ENCODE assay signal across 23 cellular contexts in genomic region chr6:161963634-161964244, GRCh38.
DNase-seq lines count a peak whose midpoint lies in the region; ATAC-seq, FAIRE-seq and TF ChIP-seq lines count a peak whose summit lies in the region.
"Had no signal": no experiment of that assay in that cellular context is flagged by ENCODE, and none has a peak within 500 bp of the region (broad histone marks: within the 10 kb centered on the region; RNA-seq: fewer than 3 reads in every experiment).

No MANE protein-coding gene starts in this region.

- TF ChIP-seq CTCF in AG10803 (conservative IDR thresholded peaks at IDR 0.05; ENCODE audit: low read length) (no peak), WTC11 (IDR thresholded peaks at IDR 0.05) (no peak), osteocyte (IDR thresholded peaks at IDR 0.05) (no peak), endothelial cell (IDR thresholded peaks at IDR 0.05; ENCODE audit: unreplicated experiment) (no peak)

- H3K4me1 ChIP-seq in HAP-1, result peaks cover 25% of the 10 kb centered on the region
- H3K4me1 ChIP-seq: BLaER1 treated with 17β-estradiol and CSF1 and Interleukin-3, amounts not matched to agents 10 nM and 100 nM; SJSA1 had no signal

- H3K4me3 ChIP-seq in AG10803 (ENCODE audit: low read length) (no peak overlapping the region), HAP-1 (no peak overlapping the region)
- H3K4me3 ChIP-seq: BLaER1 treated with 17β-estradiol and CSF1 and Interleukin-3, amounts not matched to agents 10 nM and 100 nM; MG63; SJSA1 had no signal

- H3K9me3 Mint-ChIP-seq in WTC11, result no peaks in the 10 kb centered on the region
- H3K9me3 Mint-ChIP-seq in osteocyte (ENCODE audit: unreplicated experiment), result no peaks in the 10 kb centered on the region
- no peaks in the 10 kb centered on the region for H3K9me3 Mint-ChIP-seq in endothelial cell (ENCODE audit: unreplicated experiment)
- H3K9me3 Mint-ChIP-seq: CD4-positive, alpha-beta T cell had no signal

- H3K4me3 Mint-ChIP-seq in WTC11, result peak overlapping the region; percentile 4
- no peak overlapping the region for H3K4me3 Mint-ChIP-seq in osteocyte (ENCODE audit: unreplicated experiment)
- H3K4me3 Mint-ChIP-seq in endothelial cell (ENCODE audit: unreplicated experiment), result no peak overlapping the region
- H3K4me3 Mint-ChIP-seq: CD4-positive, alpha-beta T cell; HFFc6 had no signal

- no peaks in the 10 kb centered on the region for H3K9me3 ChIP-seq in HAP-1
- H3K9me3 ChIP-seq: BLaER1 treated with 17β-estradiol and CSF1 and Interleukin-3, amounts not matched to agents 10 nM and 100 nM; MG63; SJSA1 had no signal

- POLR2A ChIA-PET in WTC11 (lab: Charles Lee), result no interaction called here

- peak overlapping the region; percentile 78 for H3K27ac Mint-ChIP-seq in WTC11
- H3K27ac Mint-ChIP-seq in osteocyte (ENCODE audit: unreplicated experiment), result peak overlapping the region; percentile 25
- H3K27ac Mint-ChIP-seq in endothelial cell (ENCODE audit: unreplicated experiment), result no peak overlapping the region
- H3K27ac Mint-ChIP-seq: CD4-positive, alpha-beta T cell; HFFc6 had no signal

- no peaks in the 10 kb centered on the region for H3K27me3 Mint-ChIP-seq in WTC11 (ENCODE audit: low read depth)
- no peaks in the 10 kb centered on the region for H3K27me3 Mint-ChIP-seq in osteocyte (ENCODE audit: unreplicated experiment)
- no peaks in the 10 kb centered on the region for H3K27me3 Mint-ChIP-seq in endothelial cell (ENCODE audit: unreplicated experiment)
- H3K27me3 Mint-ChIP-seq: CD4-positive, alpha-beta T cell had no signal

- H3K4me1 Mint-ChIP-seq in WTC11 (peaks cover 45% of the 10 kb centered on the region), osteocyte (ENCODE audit: unreplicated experiment) (peaks cover 7% of the 10 kb centered on the region), endothelial cell (ENCODE audit: unreplicated experiment) (no peaks in the 10 kb centered on the region)

- H3K36me3 Mint-ChIP-seq in WTC11 (no peaks in the 10 kb centered on the region), osteocyte (ENCODE audit: unreplicated experiment) (no peaks in the 10 kb centered on the region), endothelial cell (ENCODE audit: low read depth, unreplicated experiment) (no peaks in the 10 kb centered on the region)

- DNase-seq in AG10803 (ENCODE audit: low read depth) (peak; percentile 1), HAP-1 (ENCODE audit: low spot score in 2 of 2) (peak; percentile 59 to 72), WTC11 (ENCODE audit: low spot score) (no peak), osteocyte (ENCODE audit: extremely low spot score, unreplicated experiment) (no peak), HTR-8/SVneo (ENCODE audit: insufficient read length, low spot score) (no peak), UCSD-AML1 (lab: John Stamatoyannopoulos, UW; ENCODE audit: unreplicated experiment) (no peak), endothelial cell (ENCODE audit: low spot score) (no peak)
- DNase-seq: AML-193; CD4-positive, alpha-beta T cell; DMS53; HFFc6; KG1; MG63; NCI-H1694; NCI-H2029 treated with DMSO at 0.1 percent for 48 hours; NCI-H446 treated with DMSO at 0.1 percent for 48 hours; NCI-H526; NCI-H82; Right ventricle myocardium superior had no signal

- CTCF ChIA-PET in WTC11 (lab: Charles Lee), result interaction anchor here (0.8 kb wide), 1 partner anchor 10 kb away, joined by 4 read pairs; no protein-coding TSS in a partner anchor

- H3K36me3 ChIP-seq in HAP-1 (replicated peaks), result no peaks in the 10 kb centered on the region
- H3K36me3 ChIP-seq: BLaER1 treated with 17β-estradiol and CSF1 and Interleukin-3, amounts not matched to agents 10 nM and 100 nM; MG63; SJSA1 had no signal

- peak; percentile 92 for ATAC-seq in WTC11

- in situ Hi-C loops in HAP-1 (cut with MboI; ENCODE audit: low sequenced_read_pairs), result no loop called here

- H3K27me3 ChIP-seq in HAP-1 (ENCODE audit: low read depth), result no peaks in the 10 kb centered on the region
- H3K27me3 ChIP-seq: BLaER1 treated with 17β-estradiol and CSF1 and Interleukin-3, amounts not matched to agents 10 nM and 100 nM; MG63; SJSA1 had no signal

- FAIRE-seq in HTR-8/SVneo (lab: Jason Lieb, UNC), result no peak
- FAIRE-seq: G401.6, H54 had no signal

TF ChIP-seq in WTC11, 78 proteins besides CTCF, POLR2A, EP300 and RAD21:
- TF ChIP-seq ZNF121 (CRISPR knock-in tag; IDR thresholded peaks at IDR 0.05) (0 out of 2 replicates have a peak, but pooled peaks have one; percentile 71), ATF2 (CRISPR knock-in tag; IDR thresholded peaks at IDR 0.05; ENCODE audit: borderline replicate concordance, low read depth) (no peak)

Comparison
In these comparisons a context has a peak if more than half of its experiments do, and no peak if none do; other contexts are left out.
1. DNase-seq: peak in AG10803 (single experiment) and HAP-1 (2 of 2); none in WTC11 (single experiment), osteocyte (single experiment), HTR-8/SVneo (single experiment), UCSD-AML1 (single experiment) and endothelial cell (single experiment).